ENCODE assay signal across 2 cellular contexts in genomic region chr1:21956720-21957552, GRCh38.
TF ChIP-seq lines count a peak whose summit lies in the region.

No MANE protein-coding gene starts in this region.

TF ChIP-seq in A549, 52 proteins besides CTCF, POLR2A, EP300 and RAD21:
- TF ChIP-seq MAX (IDR thresholded peaks at IDR 0.05) (0 out of 2 replicates have a peak, but pooled peaks have one; percentile 34), ESRRA (IDR thresholded peaks at IDR 0.05; ENCODE audit: borderline replicate concordance, low read length) (no peak)

TF ChIP-seq in endothelial cell of umbilical vein, 7 proteins besides CTCF, POLR2A, EP300 and RAD21:
- no peak for TF ChIP-seq EZH2 (IDR thresholded peaks at IDR 0.05; ENCODE audit: borderline replicate concordance, low read depth, low read length, severe bottlenecking)
- TF ChIP-seq JUN (IDR thresholded peaks at IDR 0.05; ENCODE audit: borderline replicate concordance, insufficient read depth, insufficient read length, low read depth) = peak; percentile 50
- TF ChIP-seq POLR2AphosphoS5 (IDR thresholded peaks at IDR 0.05; ENCODE audit: insufficient read depth, low read depth, low read length) = peak; percentile 53
TF ChIP-seq in endothelial cell of umbilical vein: peak in this region for 2.
